Comparison of ENCODE assay signal across 11 cellular contexts in genomic region chr7:23272275-23272674, GRCh38. TPM values are rescaled to one million over a fixed set of nuclear protein-coding genes. Genes with fewer than 3 reads are reported as not detected.
DNase-seq lines count a peak whose midpoint lies in the region; ATAC-seq and TF ChIP-seq lines count a peak whose summit lies in the region.
"Had no signal": no experiment of that assay in that cellular context is flagged by ENCODE, and none has a peak within 500 bp of the region (broad histone marks: within the 10 kb centered on the region; RNA-seq: fewer than 3 reads in every experiment).

No MANE protein-coding gene starts in this region.

- peak overlapping the region; percentile 4 for H3K4me3 Mint-ChIP-seq in activated naive CD8-positive, alpha-beta T cell treated with anti-CD3 and anti-CD28 coated beads, Interleukin-2, amount 10 ng/mL, durations not matched to agents 7 days and 5 days
- H3K4me3 Mint-ChIP-seq in activated naive CD8-positive, alpha-beta T cell treated with anti-CD3 and anti-CD28 coated beads for 36 hours = no peak overlapping the region
- no peak overlapping the region for H3K4me3 Mint-ChIP-seq in activated T-helper 2 cell treated with anti-CD3 and anti-CD28 coated beads, Interferon-gamma antibody, Interleukin-2, Interleukin-4, amounts not matched to agents 10 μg/mL and 5 μg/mL and 100 μg/mL, durations not matched to agents 14 hours and 24 hours and 36 hours (ENCODE audit: low read depth)
- H3K4me3 Mint-ChIP-seq in type B pancreatic cell = no peak overlapping the region
- H3K4me3 Mint-ChIP-seq in naive thymus-derived CD8-positive, alpha-beta T cell = no peak overlapping the region

- no peak for TF ChIP-seq CTCF in Loucy (conservative IDR thresholded peaks at IDR 0.05; ENCODE audit: low read length)
- no peak for TF ChIP-seq CTCF in type B pancreatic cell (conservative IDR thresholded peaks at IDR 0.05)

- H3K9me3 Mint-ChIP-seq in activated naive CD8-positive, alpha-beta T cell treated with anti-CD3 and anti-CD28 coated beads, Interleukin-2, amount 10 ng/mL, durations not matched to agents 7 days and 5 days = no peaks in the 10 kb centered on the region
- no peaks in the 10 kb centered on the region for H3K9me3 Mint-ChIP-seq in activated naive CD8-positive, alpha-beta T cell treated with anti-CD3 and anti-CD28 coated beads for 36 hours
- no peaks in the 10 kb centered on the region for H3K9me3 Mint-ChIP-seq in activated T-helper 2 cell treated with anti-CD3 and anti-CD28 coated beads, Interferon-gamma antibody, Interleukin-2, Interleukin-4, amounts not matched to agents 10 μg/mL and 5 μg/mL and 100 μg/mL, durations not matched to agents 14 hours and 24 hours and 36 hours
- H3K9me3 Mint-ChIP-seq in type B pancreatic cell = no peaks in the 10 kb centered on the region
- H3K9me3 Mint-ChIP-seq in naive thymus-derived CD8-positive, alpha-beta T cell = peaks cover 0 to 2% (median 0%) of the 10 kb centered on the region in 9 donors
- H3K9me3 Mint-ChIP-seq: CD4-positive, CD25-positive, alpha-beta regulatory T cell; H9 had no signal

- intact Hi-C loops in activated T-helper 2 cell treated with anti-CD3 and anti-CD28 coated beads, Interferon-gamma antibody, Interleukin-2, Interleukin-4, amounts not matched to agents 10 μg/mL and 5 μg/mL and 100 μg/mL, durations not matched to agents 14 hours and 24 hours and 36 hours (cut with micrococcal nuclease) = loop anchor here (2.0 kb wide), 2 partner anchors 27 to 199 kb away; partner anchors contain the start of genes IGF2BP3 and MALSU1

- H3K4me2 ChIP-seq in Loucy (ENCODE audit: low read depth, low read length, poor library complexity, severe bottlenecking) = no peak overlapping the region

- DNase-seq in activated naive CD8-positive, alpha-beta T cell treated with anti-CD3 and anti-CD28 coated beads, Interleukin-2, amount 10 ng/mL, durations not matched to agents 7 days and 5 days = no peak
- no peak for DNase-seq in activated naive CD8-positive, alpha-beta T cell treated with anti-CD3 and anti-CD28 coated beads for 36 hours
- no peak for DNase-seq in activated T-helper 2 cell treated with anti-CD3 and anti-CD28 coated beads, Interferon-gamma antibody, Interleukin-2, Interleukin-4, amounts not matched to agents 10 μg/mL and 5 μg/mL and 100 μg/mL, durations not matched to agents 14 hours and 24 hours and 36 hours (ENCODE audit: low spot score)
- peak; percentile 29 for DNase-seq in type B pancreatic cell (ENCODE audit: extremely low spot score, unreplicated experiment)
- DNase-seq in NCI-H2081 treated with DMSO at 0.1 percent for 48 hours (lab: John Stamatoyannopoulos, UW) = no peak
- no peak for DNase-seq in naive thymus-derived CD8-positive, alpha-beta T cell
- DNase-seq: CD4-positive, CD25-positive, alpha-beta regulatory T cell; PC-3 had no signal

- POLR2A ChIA-PET in activated naive CD8-positive, alpha-beta T cell treated with anti-CD3 and anti-CD28 coated beads, Interleukin-2, amount 10 ng/mL, durations not matched to agents 7 days and 5 days (lab: Charles Lee) = interaction anchor here (0.5 kb wide), 1 partner anchor 92 kb away, joined by 3 read pairs; no protein-coding TSS in a partner anchor
- POLR2A ChIA-PET in naive thymus-derived CD8-positive, alpha-beta T cell (lab: Charles Lee) = interaction anchor here (1.1 kb wide), 1 partner anchor 17 kb away, joined by 4 read pairs; no protein-coding TSS in a partner anchor

- H3K9me2 ChIP-seq in Loucy (replicated peaks; ENCODE audit: low read depth, low read length) = no peaks in the 10 kb centered on the region

- H4K20me1 ChIP-seq in Loucy (ENCODE audit: insufficient read depth, low read length, poor library complexity, severe bottlenecking) = no peaks in the 10 kb centered on the region

- peak overlapping the region; percentile 99 for H2AFZ ChIP-seq in Loucy (ENCODE audit: low read length)

- H3F3A ChIP-seq in Loucy (ENCODE audit: low read depth) = no peaks in the 10 kb centered on the region

- no peak overlapping the region for H3K9ac ChIP-seq in Loucy (ENCODE audit: low read depth, low read length, poor library complexity, severe bottlenecking)

- H3K36me3 Mint-ChIP-seq in activated naive CD8-positive, alpha-beta T cell treated with anti-CD3 and anti-CD28 coated beads, Interleukin-2, amount 10 ng/mL, durations not matched to agents 7 days and 5 days = no peaks in the 10 kb centered on the region
- H3K36me3 Mint-ChIP-seq in activated naive CD8-positive, alpha-beta T cell treated with anti-CD3 and anti-CD28 coated beads for 36 hours = no peaks in the 10 kb centered on the region
- H3K36me3 Mint-ChIP-seq in activated T-helper 2 cell treated with anti-CD3 and anti-CD28 coated beads, Interferon-gamma antibody, Interleukin-2, Interleukin-4, amounts not matched to agents 10 μg/mL and 5 μg/mL and 100 μg/mL, durations not matched to agents 14 hours and 24 hours and 36 hours (ENCODE audit: low read depth) = no peaks in the 10 kb centered on the region
- no peaks in the 10 kb centered on the region for H3K36me3 Mint-ChIP-seq in type B pancreatic cell
- peaks cover 0 to 2% (median 0%) of the 10 kb centered on the region in 3 donors for H3K36me3 Mint-ChIP-seq in naive thymus-derived CD8-positive, alpha-beta T cell
- H3K36me3 Mint-ChIP-seq: CD4-positive, CD25-positive, alpha-beta regulatory T cell had no signal

- no peaks in the 10 kb centered on the region for H3K79me2 ChIP-seq in Loucy (ENCODE audit: insufficient read depth, low read length)

- H3K4me1 ChIP-seq in Loucy (ENCODE audit: insufficient read depth, low read length, poor library complexity, severe bottlenecking) = peaks cover 10% of the 10 kb centered on the region

- H3K27me3 ChIP-seq in Loucy (ENCODE audit: insufficient read depth, low read length, poor library complexity, severe bottlenecking) = no peaks in the 10 kb centered on the region

- H3K36me3 ChIP-seq in Loucy (ENCODE audit: insufficient read depth, low read length) = no peaks in the 10 kb centered on the region

- peak overlapping the region; percentile 34 for H3K27ac Mint-ChIP-seq in activated naive CD8-positive, alpha-beta T cell treated with anti-CD3 and anti-CD28 coated beads, Interleukin-2, amount 10 ng/mL, durations not matched to agents 7 days and 5 days
- no peak overlapping the region for H3K27ac Mint-ChIP-seq in activated naive CD8-positive, alpha-beta T cell treated with anti-CD3 and anti-CD28 coated beads for 36 hours
- H3K27ac Mint-ChIP-seq in activated T-helper 2 cell treated with anti-CD3 and anti-CD28 coated beads, Interferon-gamma antibody, Interleukin-2, Interleukin-4, amounts not matched to agents 10 μg/mL and 5 μg/mL and 100 μg/mL, durations not matched to agents 14 hours and 24 hours and 36 hours = peak overlapping the region; percentile 20
- no peak overlapping the region for H3K27ac Mint-ChIP-seq in type B pancreatic cell
- H3K27ac Mint-ChIP-seq in naive thymus-derived CD8-positive, alpha-beta T cell = peak overlapping the region in 1 of 10 donors; percentile 51
- H3K27ac Mint-ChIP-seq: H9 had no signal

- peaks cover 5% of the 10 kb centered on the region for H3K27me3 Mint-ChIP-seq in activated naive CD8-positive, alpha-beta T cell treated with anti-CD3 and anti-CD28 coated beads, Interleukin-2, amount 10 ng/mL, durations not matched to agents 7 days and 5 days
- H3K27me3 Mint-ChIP-seq in activated naive CD8-positive, alpha-beta T cell treated with anti-CD3 and anti-CD28 coated beads for 36 hours = peaks cover 9% of the 10 kb centered on the region
- H3K27me3 Mint-ChIP-seq in activated T-helper 2 cell treated with anti-CD3 and anti-CD28 coated beads, Interferon-gamma antibody, Interleukin-2, Interleukin-4, amounts not matched to agents 10 μg/mL and 5 μg/mL and 100 μg/mL, durations not matched to agents 14 hours and 24 hours and 36 hours (ENCODE audit: low read depth) = peaks cover 3% of the 10 kb centered on the region
- peaks cover 6% of the 10 kb centered on the region for H3K27me3 Mint-ChIP-seq in type B pancreatic cell
- peaks cover 0 to 13% (median 3%) of the 10 kb centered on the region in 5 donors for H3K27me3 Mint-ChIP-seq in naive thymus-derived CD8-positive, alpha-beta T cell

- H3K9me3 ChIP-seq in Loucy (ENCODE audit: insufficient read depth, low read depth, low read length) = no peaks in the 10 kb centered on the region; the same call in 1 of the 2 replicates

- no peak for ATAC-seq in activated naive CD8-positive, alpha-beta T cell treated with anti-CD3 and anti-CD28 coated beads, Interleukin-2, amount 10 ng/mL, durations not matched to agents 7 days and 5 days (ENCODE audit: low read depth)
- ATAC-seq in naive thymus-derived CD8-positive, alpha-beta T cell = no peak
- ATAC-seq in HG02763 (IDR thresholded peaks at IDR 0.05; ENCODE audit: unreplicated experiment) = no peak

- H3K4me3 ChIP-seq in Loucy (ENCODE audit: low read length, poor library complexity, severe bottlenecking) = no peak overlapping the region

- H3K4me1 Mint-ChIP-seq in activated naive CD8-positive, alpha-beta T cell treated with anti-CD3 and anti-CD28 coated beads, Interleukin-2, amount 10 ng/mL, durations not matched to agents 7 days and 5 days = peaks cover 18% of the 10 kb centered on the region
- peaks cover 16% of the 10 kb centered on the region for H3K4me1 Mint-ChIP-seq in activated naive CD8-positive, alpha-beta T cell treated with anti-CD3 and anti-CD28 coated beads for 36 hours
- H3K4me1 Mint-ChIP-seq in activated T-helper 2 cell treated with anti-CD3 and anti-CD28 coated beads, Interferon-gamma antibody, Interleukin-2, Interleukin-4, amounts not matched to agents 10 μg/mL and 5 μg/mL and 100 μg/mL, durations not matched to agents 14 hours and 24 hours and 36 hours (ENCODE audit: low read depth) = peaks cover 20% of the 10 kb centered on the region
- H3K4me1 Mint-ChIP-seq in type B pancreatic cell (ENCODE audit: unreplicated experiment) = peaks cover under 1% of the 10 kb centered on the region
- peaks cover 2 to 10% (median 7%) of the 10 kb centered on the region in 4 donors for H3K4me1 Mint-ChIP-seq in naive thymus-derived CD8-positive, alpha-beta T cell

RNA-seq across cellular contexts. Expression of gene GPNMB, which starts 25.7 kb away (rescaled TPM):
- total RNA-seq in activated naive CD8-positive, alpha-beta T cell treated with anti-CD3 and anti-CD28 coated beads, Interleukin-2, amount 10 ng/mL, durations not matched to agents 7 days and 5 days = 10 to 100 TPM; 19.5 to 25.3 TPM
- 1 to 10 TPM; 1.8 to 1.9 TPM for total RNA-seq in activated naive CD8-positive, alpha-beta T cell treated with anti-CD3 and anti-CD28 coated beads for 36 hours
- total RNA-seq in activated T-helper 2 cell treated with anti-CD3 and anti-CD28 coated beads, Interferon-gamma antibody, Interleukin-2, Interleukin-4, amounts not matched to agents 10 μg/mL and 5 μg/mL and 100 μg/mL, durations not matched to agents 14 hours and 24 hours and 36 hours = 0.59 and 1.4 TPM in 2 replicates
- 7.0 and 13.3 TPM in 2 replicates for total RNA-seq in type B pancreatic cell (ENCODE audit: low replicate concordance)
- total RNA-seq in naive thymus-derived CD8-positive, alpha-beta T cell = 1 to 10 TPM; 5.9 to 6.3 TPM
- not detected for polyA plus RNA-seq in naive thymus-derived CD8-positive, alpha-beta T cell
- total RNA-seq: CD4-positive, CD25-positive, alpha-beta regulatory T cell had no signal

RNA-seq across cellular contexts. Expression of gene MALSU1, which starts 26.9 kb away (rescaled TPM):
- 10 to 100 TPM; 46.3 to 52.8 TPM for total RNA-seq in activated naive CD8-positive, alpha-beta T cell treated with anti-CD3 and anti-CD28 coated beads, Interleukin-2, amount 10 ng/mL, durations not matched to agents 7 days and 5 days
- total RNA-seq in activated naive CD8-positive, alpha-beta T cell treated with anti-CD3 and anti-CD28 coated beads for 36 hours = 100 to 1,000 TPM; 116 to 120 TPM
- total RNA-seq in activated T-helper 2 cell treated with anti-CD3 and anti-CD28 coated beads, Interferon-gamma antibody, Interleukin-2, Interleukin-4, amounts not matched to agents 10 μg/mL and 5 μg/mL and 100 μg/mL, durations not matched to agents 14 hours and 24 hours and 36 hours = 83.6 and 89.0 TPM in 2 replicates
- 50.0 and 50.5 TPM in 2 replicates for total RNA-seq in type B pancreatic cell (ENCODE audit: low replicate concordance)
- 10 to 100 TPM; 46.5 to 52.5 TPM for total RNA-seq in naive thymus-derived CD8-positive, alpha-beta T cell
- 10 to 100 TPM; 47.6 to 71.6 (median 69.9) TPM for polyA plus RNA-seq in naive thymus-derived CD8-positive, alpha-beta T cell

Comparison
In these comparisons a context has a peak if more than half of its experiments do, and no peak if none do; other contexts are left out.
1. H3K27ac Mint-ChIP-seq: peak in activated naive CD8-positive, alpha-beta T cell treated with anti-CD3 and anti-CD28 coated beads, Interleukin-2, amount 10 ng/mL, durations not matched to agents 7 days and 5 days (single experiment) and activated T-helper 2 cell treated with anti-CD3 and anti-CD28 coated beads, Interferon-gamma antibody, Interleukin-2, Interleukin-4, amounts not matched to agents 10 μg/mL and 5 μg/mL and 100 μg/mL, durations not matched to agents 14 hours and 24 hours and 36 hours (single experiment); none in activated naive CD8-positive, alpha-beta T cell treated with anti-CD3 and anti-CD28 coated beads for 36 hours (single experiment) and type B pancreatic cell (single experiment).